In genomic region chr11:119025978-119026766, GRCh38 we compare ENCODE assay signal across 1 cellular context.
TF ChIP-seq lines count a peak whose summit lies in the region.

No MANE protein-coding gene starts in this region.

TF ChIP-seq in HepG2, 621 proteins besides CTCF, POLR2A, EP300 and RAD21 (continues in another document):
- TF ChIP-seq, protein P1, sequence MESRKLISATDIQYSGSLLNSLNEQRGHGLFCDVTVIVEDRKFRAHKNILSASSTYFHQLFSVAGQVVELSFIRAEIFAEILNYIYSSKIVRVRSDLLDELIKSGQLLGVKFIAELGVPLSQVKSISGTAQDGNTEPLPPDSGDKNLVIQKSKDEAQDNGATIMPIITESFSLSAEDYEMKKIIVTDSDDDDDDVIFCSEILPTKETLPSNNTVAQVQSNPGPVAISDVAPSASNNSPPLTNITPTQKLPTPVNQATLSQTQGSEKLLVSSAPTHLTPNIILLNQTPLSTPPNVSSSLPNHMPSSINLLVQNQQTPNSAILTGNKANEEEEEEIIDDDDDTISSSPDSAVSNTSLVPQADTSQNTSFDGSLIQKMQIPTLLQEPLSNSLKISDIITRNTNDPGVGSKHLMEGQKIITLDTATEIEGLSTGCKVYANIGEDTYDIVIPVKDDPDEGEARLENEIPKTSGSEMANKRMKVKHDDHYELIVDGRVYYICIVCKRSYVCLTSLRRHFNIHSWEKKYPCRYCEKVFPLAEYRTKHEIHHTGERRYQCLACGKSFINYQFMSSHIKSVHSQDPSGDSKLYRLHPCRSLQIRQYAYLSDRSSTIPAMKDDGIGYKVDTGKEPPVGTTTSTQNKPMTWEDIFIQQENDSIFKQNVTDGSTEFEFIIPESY (CRISPR knock-in tag; IDR thresholded peaks at IDR 0.05), result no peak
- 0 out of 2 replicates have a peak, but pooled peaks have one; percentile 29 for TF ChIP-seq PHF21A (CRISPR knock-in tag; IDR thresholded peaks at IDR 0.05)
- TF ChIP-seq ZNF577 (CRISPR knock-in tag; IDR thresholded peaks at IDR 0.05; ENCODE audit: borderline replicate concordance, low read depth), result no peak
- TF ChIP-seq ZHX1 (CRISPR knock-in tag; IDR thresholded peaks at IDR 0.05; ENCODE audit: low read depth), result 0 out of 2 replicates have a peak, but pooled peaks have one; percentile 24
- TF ChIP-seq ZMYM4 (CRISPR knock-in tag; IDR thresholded peaks at IDR 0.05), result peak; percentile 46
- TF ChIP-seq ZNF691 (CRISPR knock-in tag; IDR thresholded peaks at IDR 0.05; ENCODE audit: borderline replicate concordance, low read depth), result 0 out of 2 replicates have a peak, but pooled peaks have one; percentile 16
- no peak for TF ChIP-seq LCORL (IDR thresholded peaks at IDR 0.05)
- 0 out of 2 replicates have a peak, but pooled peaks have one; percentile 31 for TF ChIP-seq LCORL (CRISPR knock-in tag; IDR thresholded peaks at IDR 0.05)
- TF ChIP-seq HNF1A (IDR thresholded peaks at IDR 0.05; ENCODE audit: low read depth), result no peak
- peak; percentile 56; the same call in 1 of the 2 replicates for TF ChIP-seq HNF1A (CRISPR knock-in tag; IDR thresholded peaks at IDR 0.05; ENCODE audit: borderline replicate concordance)
- TF ChIP-seq NR1H2 (CRISPR knock-in tag; IDR thresholded peaks at IDR 0.05; ENCODE audit: borderline replicate concordance, low read depth), result 0 out of 2 replicates have a peak, but pooled peaks have one; percentile 52
- TF ChIP-seq, protein P2, sequence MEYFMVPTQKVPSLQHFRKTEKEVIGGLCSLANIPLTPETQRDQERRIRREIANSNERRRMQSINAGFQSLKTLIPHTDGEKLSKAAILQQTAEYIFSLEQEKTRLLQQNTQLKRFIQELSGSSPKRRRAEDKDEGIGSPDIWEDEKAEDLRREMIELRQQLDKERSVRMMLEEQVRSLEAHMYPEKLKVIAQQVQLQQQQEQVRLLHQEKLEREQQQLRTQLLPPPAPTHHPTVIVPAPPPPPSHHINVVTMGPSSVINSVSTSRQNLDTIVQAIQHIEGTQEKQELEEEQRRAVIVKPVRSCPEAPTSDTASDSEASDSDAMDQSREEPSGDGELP (IDR thresholded peaks at IDR 0.05; ENCODE audit: borderline replicate concordance, low read depth), result peak; percentile 43; the same call in 1 of the 2 replicates
- no peak for TF ChIP-seq U2AF1 (optimal IDR thresholded peaks at IDR 0.05; ENCODE audit: low read depth, low read length)
- peak; percentile 82 for TF ChIP-seq ZBTB38 (CRISPR knock-in tag; IDR thresholded peaks at IDR 0.05)
- no peak for TF ChIP-seq JUNB (CRISPR knock-in tag; IDR thresholded peaks at IDR 0.05; ENCODE audit: borderline replicate concordance)
- peak; percentile 68 for TF ChIP-seq HNF4G (IDR thresholded peaks at IDR 0.05; ENCODE audit: borderline replicate concordance, low read depth, low read length)
- no peak for TF ChIP-seq HNF4G (CRISPR knock-in tag; IDR thresholded peaks at IDR 0.05; ENCODE audit: borderline replicate concordance, low read depth)
- TF ChIP-seq SALL1 (CRISPR knock-in tag; IDR thresholded peaks at IDR 0.05), result peak; percentile 17; the same call in 1 of the 2 replicates
- TF ChIP-seq MBD4 (IDR thresholded peaks at IDR 0.05; ENCODE audit: borderline replicate concordance, low read length), result no peak
- TF ChIP-seq REST (IDR thresholded peaks at IDR 0.05; ENCODE audit: borderline replicate concordance in 1 of 2, low read depth in 1 of 2, low read length in 2 of 2), result no peak
- TF ChIP-seq ZSCAN22 (CRISPR knock-in tag; IDR thresholded peaks at IDR 0.05), result peak; percentile 92
- peak; percentile 32 for TF ChIP-seq AGO2 (optimal IDR thresholded peaks at IDR 0.05; ENCODE audit: low read depth, low read length)
- TF ChIP-seq CREB1 (IDR thresholded peaks at IDR 0.05), result no peak
- no peak for TF ChIP-seq CREB1 (CRISPR knock-in tag; IDR thresholded peaks at IDR 0.05)
- TF ChIP-seq, protein P3, sequence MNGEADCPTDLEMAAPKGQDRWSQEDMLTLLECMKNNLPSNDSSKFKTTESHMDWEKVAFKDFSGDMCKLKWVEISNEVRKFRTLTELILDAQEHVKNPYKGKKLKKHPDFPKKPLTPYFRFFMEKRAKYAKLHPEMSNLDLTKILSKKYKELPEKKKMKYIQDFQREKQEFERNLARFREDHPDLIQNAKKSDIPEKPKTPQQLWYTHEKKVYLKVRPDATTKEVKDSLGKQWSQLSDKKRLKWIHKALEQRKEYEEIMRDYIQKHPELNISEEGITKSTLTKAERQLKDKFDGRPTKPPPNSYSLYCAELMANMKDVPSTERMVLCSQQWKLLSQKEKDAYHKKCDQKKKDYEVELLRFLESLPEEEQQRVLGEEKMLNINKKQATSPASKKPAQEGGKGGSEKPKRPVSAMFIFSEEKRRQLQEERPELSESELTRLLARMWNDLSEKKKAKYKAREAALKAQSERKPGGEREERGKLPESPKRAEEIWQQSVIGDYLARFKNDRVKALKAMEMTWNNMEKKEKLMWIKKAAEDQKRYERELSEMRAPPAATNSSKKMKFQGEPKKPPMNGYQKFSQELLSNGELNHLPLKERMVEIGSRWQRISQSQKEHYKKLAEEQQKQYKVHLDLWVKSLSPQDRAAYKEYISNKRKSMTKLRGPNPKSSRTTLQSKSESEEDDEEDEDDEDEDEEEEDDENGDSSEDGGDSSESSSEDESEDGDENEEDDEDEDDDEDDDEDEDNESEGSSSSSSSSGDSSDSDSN (CRISPR knock-in tag; IDR thresholded peaks at IDR 0.05), result no peak
- no peak for TF ChIP-seq PAX8 (CRISPR knock-in tag; IDR thresholded peaks at IDR 0.05; ENCODE audit: borderline replicate concordance)
- 0 out of 2 replicates have a peak, but pooled peaks have one; percentile 34 for TF ChIP-seq KIAA2018 (CRISPR knock-in tag; IDR thresholded peaks at IDR 0.05; ENCODE audit: borderline replicate concordance)
